Comparison of ENCODE assay signal across 20 cellular contexts in the genomic region with DNA sequence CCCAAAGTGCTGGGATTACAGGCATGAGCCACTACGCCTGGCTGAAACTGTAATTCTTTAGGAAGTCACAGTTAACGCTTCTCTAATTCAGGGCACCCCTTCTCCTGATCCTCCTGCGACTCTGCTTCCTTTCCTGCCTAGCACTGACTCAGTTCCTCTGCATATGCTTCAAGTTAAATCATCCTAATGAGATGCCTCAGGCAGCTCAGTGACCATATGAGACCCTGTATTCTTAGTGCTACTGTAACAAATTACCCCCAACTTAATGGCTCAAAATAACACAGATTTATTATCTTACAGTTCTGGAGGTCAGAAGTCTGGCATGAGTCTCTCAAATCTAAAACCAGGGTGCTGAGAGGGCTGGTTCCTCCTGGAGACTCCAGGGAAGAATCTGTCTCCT.
"Had no signal": no experiment of that assay in that cellular context is flagged by ENCODE, and none has a peak within 500 bp of the region (broad histone marks: within the 10 kb centered on the region; RNA-seq: fewer than 3 reads in every experiment).

No MANE protein-coding gene starts in this region.

- H3K4me3 ChIP-seq: K562 had no signal

- DNase-seq: Kasumi-1, MV-4-11, NCI-H1048, NCI-H1105, NCI-H1417, NCI-H1436 treated with DMSO at 0.1 percent for 48 hours, NCI-H1694, NCI-H187 treated with DMSO at 0.1 percent for 48 hours, NCI-H2029 treated with DMSO at 0.1 percent for 48 hours, NCI-H2171 treated with DMSO at 0.1 percent for 48 hours, NCI-H345, NCI-H446 treated with DMSO at 0.1 percent for 48 hours, NCI-H510A treated with DMSO at 0.1 percent for 48 hours, NCI-H526, NCI-H748 treated with DMSO at 0.1 percent for 48 hours, SHP77 had no signal

- H3K4me2 ChIP-seq: KMS-11 had no signal

- H3K27ac ChIP-seq: HL-60, KMS-11, RWPE1 had no signal

- H3K9ac ChIP-seq: KMS-11 had no signal
